In genomic region chr5:174935854-174936474, GRCh38 we compare ENCODE assay signal across 8 cellular contexts.
DNase-seq lines count a peak whose midpoint lies in the region; ATAC-seq and TF ChIP-seq lines count a peak whose summit lies in the region.

No MANE protein-coding gene starts in this region.

- no peak overlapping the region for H2AK5ac ChIP-seq in IMR-90 (ENCODE audit: low read depth, low read length)

- H3K4ac ChIP-seq in IMR-90 (ENCODE audit: low read depth, low read length): no peak overlapping the region

- no peak overlapping the region for H4K5ac ChIP-seq in IMR-90 (ENCODE audit: low read depth, low read length)

- H3K4me3 Mint-ChIP-seq in MCF 10A (ENCODE audit: unreplicated experiment): no peak overlapping the region

- CTCF ChIA-PET in IMR-90 (lab: Yijun Ruan, JAX): interaction anchor here (0.6 to 0.7 kb wide), 2 partner anchors 290 to 516 kb away, joined by 3 read pairs; no protein-coding TSS in a partner anchor
- CTCF ChIA-PET in MCF 10A (lab: Yijun Ruan, JAX): interaction anchor here (0.6 to 6.4 kb wide), 59 partner anchors 9 to 778 kb away, joined by 3 to 69 read pairs (median 4); no protein-coding TSS in a partner anchor

- H3K18ac ChIP-seq in IMR-90 (ENCODE audit: low read depth, low read length): no peak overlapping the region

- H3K27me3 Mint-ChIP-seq in MCF 10A (ENCODE audit: insufficient read depth, unreplicated experiment): peaks cover 42% of the 10 kb centered on the region

- H4K91ac ChIP-seq in IMR-90 (ENCODE audit: insufficient read depth, low read depth, low read length): no peak overlapping the region

- no CpG with 5 or more reads among the region's 9 CpGs for WGBS in IMR-90 (ENCODE audit: extremely low coverage in 2 of 2, insufficient read length in 1 of 2), 2 experiments

- no peaks in the 10 kb centered on the region for H3K36me3 Mint-ChIP-seq in MCF 10A (ENCODE audit: insufficient read depth, unreplicated experiment)

- H3K27ac Mint-ChIP-seq in MCF 10A (ENCODE audit: low read depth, unreplicated experiment): no peak overlapping the region

- POLR2A ChIA-PET in IMR-90 (lab: Charles Lee; ENCODE audit: unreplicated experiment) (no interaction called here), MCF 10A (lab: Yijun Ruan, JAX) (interaction anchor here (0.7 kb wide), 1 partner anchor 112 kb away, joined by 3 read pairs; no protein-coding TSS in a partner anchor)

- H3K14ac ChIP-seq in IMR-90 (replicated peaks; ENCODE audit: low read depth, low read length): no peak overlapping the region

- no peak for TF ChIP-seq POLR2A in IMR-90 (IDR thresholded peaks at IDR 0.05; ENCODE audit: low read depth, low read length)

- H4K20me1 ChIP-seq in IMR-90 (ENCODE audit: insufficient read depth, low read length): no peaks in the 10 kb centered on the region
- no peaks in the 10 kb centered on the region for H4K20me1 ChIP-seq in SU-DHL-6 (ENCODE audit: low read depth, low read length)

- no peaks in the 10 kb centered on the region for H3K9me3 ChIP-seq in IMR-90 (ENCODE audit: control insufficient read depth, insufficient read depth, low read length)
- no peaks in the 10 kb centered on the region for H3K9me3 ChIP-seq in SU-DHL-6 (ENCODE audit: insufficient read depth, low read length)

- H3K9me1 ChIP-seq in IMR-90 (ENCODE audit: insufficient read depth, low read length): no peaks in the 10 kb centered on the region

- H3K4me3 ChIP-seq in IMR-90 (ENCODE audit: insufficient read depth, low read depth, low read length) (no peak overlapping the region), SU-DHL-6 (ENCODE audit: insufficient read depth, low read length, poor library complexity, severe bottlenecking) (no peak overlapping the region)

- H2BK15ac ChIP-seq in IMR-90 (ENCODE audit: low read depth, low read length): no peak overlapping the region

- no peak overlapping the region for H3K9ac ChIP-seq in IMR-90 (ENCODE audit: low read depth, low read length)
- no peak overlapping the region for H3K9ac ChIP-seq in SU-DHL-6 (ENCODE audit: low read length)

- dilution Hi-C loops in IMR-90 (cut with HindIII; ENCODE audit: low sequenced_read_pairs, unreplicated experiment): no loop called here

- no peaks in the 10 kb centered on the region for H3F3A ChIP-seq in SU-DHL-6 (ENCODE audit: insufficient read depth)

- H2AK9ac ChIP-seq in IMR-90 (replicated peaks; ENCODE audit: low read depth, low read length, poor library complexity): no peak overlapping the region

- H3K27me3 ChIP-seq in IMR-90 (ENCODE audit: control insufficient read depth, insufficient read depth, low read length) (no peaks in the 10 kb centered on the region), SU-DHL-6 (ENCODE audit: low read length) (no peaks in the 10 kb centered on the region)

- H2BK5ac ChIP-seq in IMR-90 (ENCODE audit: low read depth, low read length, poor library complexity, severe bottlenecking): no peak overlapping the region

- intact Hi-C loops in IMR-90 (cut with micrococcal nuclease): loop anchor here (1.0 to 10.0 kb wide), 4 partner anchors 26 to 609 kb away; no protein-coding TSS in a partner anchor
- intact Hi-C loops in MCF 10A (cut with micrococcal nuclease): loop anchor here (1.0 to 5.0 kb wide), 6 partner anchors 26 to 609 kb away; no protein-coding TSS in a partner anchor

- no peak overlapping the region for H2BK20ac ChIP-seq in IMR-90 (ENCODE audit: low read depth, low read length)

- no peaks in the 10 kb centered on the region for H3K36me3 ChIP-seq in IMR-90 (ENCODE audit: control insufficient read depth, insufficient read depth, low read length)
- H3K36me3 ChIP-seq in SU-DHL-6 (ENCODE audit: low read length): no peaks in the 10 kb centered on the region

- H3K79me2 ChIP-seq in SU-DHL-6 (ENCODE audit: insufficient read depth, low read length): no peaks in the 10 kb centered on the region

- peak; percentile 29 to 58 for DNase-seq in NCI-H187 (lab: John Stamatoyannopoulos, UW)
- DNase-seq in NCI-H187 treated with DMSO at 0.1 percent for 48 hours (lab: John Stamatoyannopoulos, UW): no peak
- peak; percentile 30 for DNase-seq in IMR-90
- DNase-seq in MCF 10A (ENCODE audit: unreplicated experiment): peak; percentile 69
- DNase-seq in islet precursor cell: peak; percentile 86
- peak; percentile 39 for DNase-seq in stimulated activated CD4-positive, alpha-beta T cell treated with anti-CD3 and anti-CD28 coated beads, Interleukin-4, amount 100 ng/mL, for 1 hour

- no TSS peak for BruUV-seq in IMR-90 (replicated peaks; lab: Mats Ljungman, UMichigan)
- BruUV-seq in MCF 10A (replicated peaks; lab: Mats Ljungman, UMichigan): no TSS peak

- no peak overlapping the region for H3K23ac ChIP-seq in IMR-90 (ENCODE audit: low read depth, low read length)

- no peaks in the 10 kb centered on the region for H3K9me3 Mint-ChIP-seq in MCF 10A (ENCODE audit: unreplicated experiment)

- no peak overlapping the region for H2BK120ac ChIP-seq in IMR-90 (ENCODE audit: low read depth, low read length)

- no peaks in the 10 kb centered on the region for H3K9me2 ChIP-seq in SU-DHL-6 (replicated peaks; ENCODE audit: insufficient read depth, low read length)

- no peak overlapping the region for H2AFZ ChIP-seq in IMR-90 (replicated peaks; ENCODE audit: low read length, poor library complexity)
- H2AFZ ChIP-seq in SU-DHL-6 (ENCODE audit: low read depth, low read length, severe bottlenecking): no peak overlapping the region

- no peaks in the 10 kb centered on the region for H3K79me1 ChIP-seq in IMR-90 (ENCODE audit: low read depth in 1 of 2, low read length in 2 of 2)

- no peak overlapping the region for H4K8ac ChIP-seq in IMR-90 (ENCODE audit: low read depth in 2 of 2, low read length in 2 of 2)

- TF ChIP-seq RAD21 in IMR-90 (IDR thresholded peaks at IDR 0.05; ENCODE audit: low read length): peak; percentile 80

- TF ChIP-seq CTCF in IMR-90 (conservative IDR thresholded peaks at IDR 0.05; ENCODE audit: low read depth, low read length) (peak; percentile 82), SU-DHL-6 (IDR thresholded peaks at IDR 0.05; ENCODE audit: insufficient read depth, low read length, poor library complexity, severe bottlenecking) (peak; percentile 75), MCF 10A (IDR thresholded peaks at IDR 0.05; ENCODE audit: unreplicated experiment) (peak; percentile 99)

- in situ Hi-C loops in IMR-90 (cut with MboI; ENCODE audit: low sequenced_read_pairs): loop anchor here (5.0 to 10.0 kb wide), 2 partner anchors 514 to 601 kb away; no protein-coding TSS in a partner anchor

- H3K4me2 ChIP-seq in IMR-90 (ENCODE audit: low read depth, low read length): no peak overlapping the region
- H3K4me2 ChIP-seq in SU-DHL-6 (ENCODE audit: low read depth, low read length, poor library complexity, severe bottlenecking): no peak overlapping the region

- no peaks in the 10 kb centered on the region for H3K4me1 Mint-ChIP-seq in MCF 10A (ENCODE audit: insufficient read depth, unreplicated experiment)

- H3K56ac ChIP-seq in IMR-90 (ENCODE audit: extremely low read depth, insufficient read depth, low read length): no peak overlapping the region

- H3K27ac ChIP-seq in IMR-90 (ENCODE audit: insufficient read depth, low read length) (no peak overlapping the region), SU-DHL-6 (ENCODE audit: low read depth, low read length) (no peak overlapping the region)

- no peaks in the 10 kb centered on the region for H3K4me1 ChIP-seq in IMR-90 (ENCODE audit: control insufficient read depth, insufficient read depth, low read length)

- ATAC-seq in IMR-90 (ENCODE audit: low read depth): peak; percentile 84
- ATAC-seq in HG02870 (IDR thresholded peaks at IDR 0.05; ENCODE audit: unreplicated experiment): no peak

TF ChIP-seq in IMR-90, 13 proteins besides CTCF, POLR2A, EP300 and RAD21:
- TF ChIP-seq CEBPB (IDR thresholded peaks at IDR 0.05; ENCODE audit: low read depth, low read length): no peak
- peak; percentile 67 for TF ChIP-seq SMC3 (IDR thresholded peaks at IDR 0.05; ENCODE audit: low read depth, low read length)
TF ChIP-seq in IMR-90: peak in this region for 1.
